ENCODE assay signal across 26 cellular contexts in the genomic region with DNA sequence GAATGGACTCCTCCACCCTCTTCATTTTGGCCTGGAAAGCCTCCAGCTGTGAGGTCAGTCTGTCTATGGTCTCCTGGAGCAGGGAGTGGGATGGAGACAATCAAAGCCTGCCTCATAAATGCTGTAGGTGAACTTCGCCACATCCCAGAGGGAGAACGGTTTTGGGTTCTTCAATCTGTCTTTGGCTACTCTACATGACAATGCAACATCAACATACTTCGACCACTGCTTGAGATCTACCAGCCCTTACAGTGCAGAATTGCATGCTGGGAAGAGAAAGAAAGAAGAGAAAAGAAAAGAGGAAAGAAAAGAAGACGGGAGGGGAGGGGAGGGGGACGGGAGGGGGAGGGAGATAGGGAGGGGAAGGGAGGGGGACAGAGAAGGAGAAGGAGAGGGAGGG.
"Had no signal": no experiment of that assay in that cellular context is flagged by ENCODE, and none has a peak within 500 bp of the region (broad histone marks: within the 10 kb centered on the region; RNA-seq: fewer than 3 reads in every experiment).

No MANE protein-coding gene starts in this region.

- H3K27me3 Mint-ChIP-seq: activated CD4-positive, alpha-beta T cell treated with anti-CD3 and anti-CD28 coated beads, Interleukin-2, amount 10 ng/mL, durations not matched to agents 7 days and 5 days; natural killer cell treated with Interleukin-12 subunit alpha and Interleukin-12 subunit beta and Interleukin-15 and Interleukin-18, amount 100 ng/mL, for 72 hours; stimulated activated naive B cell treated with anti-CD40 and anti-IgM and Interleukin-4, amounts not matched to agents 10 μg/mL and 1 μg/mL and 100 μg/mL, for 72 hours had no signal

- H3K36me3 ChIP-seq: suprapubic skin had no signal

- ATAC-seq: activated CD8-positive, alpha-beta T cell treated with anti-CD3 and anti-CD28 coated beads, Interleukin-2, amount 10 ng/mL, durations not matched to agents 7 days and 5 days; esophagus mucosa; left colon; natural killer cell treated with Interleukin-12 subunit alpha and Interleukin-12 subunit beta and Interleukin-15 and Interleukin-18, amount 100 ng/mL, for 72 hours; stimulated activated naive B cell treated with anti-CD40 and anti-IgM and Interleukin-4, amounts not matched to agents 10 μg/mL and 1 μg/mL and 100 μg/mL, for 72 hours; upper lobe of right lung had no signal

- H3K27ac Mint-ChIP-seq: activated CD4-positive, alpha-beta T cell treated with anti-CD3 and anti-CD28 coated beads, Interleukin-2, amount 10 ng/mL, durations not matched to agents 7 days and 5 days; stimulated activated naive B cell treated with anti-CD40 and anti-IgM and Interleukin-4, amounts not matched to agents 10 μg/mL and 1 μg/mL and 100 μg/mL, for 72 hours had no signal

- H3K27ac ChIP-seq: ascending aorta, cardiac muscle cell, coronary artery, right atrium auricular region, suprapubic skin, tibial artery, upper lobe of right lung had no signal

- DNase-seq: activated CD4-positive, alpha-beta T cell treated with anti-CD3 and anti-CD28 coated beads for 1 hour; activated CD4-positive, alpha-beta T cell treated with anti-CD3 and anti-CD28 coated beads, Interleukin-2, amount 10 ng/mL, durations not matched to agents 7 days and 5 days; activated CD8-positive, alpha-beta T cell treated with anti-CD3 and anti-CD28 coated beads, Interleukin-2, amount 10 ng/mL, durations not matched to agents 7 days and 5 days; activated gamma-delta T cell treated with Interleukin-2 at 50 U/mL for 16 hours; foreskin fibroblast; hippocampal formation; immature natural killer cell; kidney; left colon; midbrain; stimulated activated CD4-positive, alpha-beta T cell treated with anti-CD3 and anti-CD28 coated beads, Interleukin-1b, Interleukin-23, amount 100 ng/mL, for 48 hours; stimulated activated CD4-positive, alpha-beta T cell treated with anti-CD3 and anti-CD28 coated beads, Interleukin-4, amount 100 ng/mL, for 4 hours; stimulated activated naive B cell treated with anti-CD40 and anti-IgM and Interleukin-4, amounts not matched to agents 10 μg/mL and 1 μg/mL and 100 μg/mL, for 72 hours; T-helper 1 cell; T1000; tibial artery had no signal

- H3K4me3 Mint-ChIP-seq: activated CD4-positive, alpha-beta T cell treated with anti-CD3 and anti-CD28 coated beads, Interleukin-2, amount 10 ng/mL, durations not matched to agents 7 days and 5 days; activated CD8-positive, alpha-beta T cell treated with anti-CD3 and anti-CD28 coated beads, Interleukin-2, amount 10 ng/mL, durations not matched to agents 7 days and 5 days; brain; immature natural killer cell; natural killer cell treated with Interleukin-12 subunit alpha and Interleukin-12 subunit beta and Interleukin-15 and Interleukin-18, amount 100 ng/mL, for 72 hours; stimulated activated naive B cell treated with anti-CD40 and anti-IgM and Interleukin-4, amounts not matched to agents 10 μg/mL and 1 μg/mL and 100 μg/mL, for 72 hours had no signal

- H3K4me3 ChIP-seq: ascending aorta, cardiac muscle cell, coronary artery, right atrium auricular region, smooth muscle cell, suprapubic skin, tibial artery, upper lobe of right lung had no signal

- H3K4me1 ChIP-seq: ascending aorta, right atrium auricular region, suprapubic skin, tibial artery, upper lobe of right lung had no signal

- H3K9me3 ChIP-seq: suprapubic skin, upper lobe of right lung had no signal

- H3K27me3 ChIP-seq: ascending aorta, cardiac muscle cell, right atrium auricular region, suprapubic skin, tibial artery, upper lobe of right lung had no signal
